8 cellular contexts compared by ENCODE assay signal in genomic region chr11:35235944-35236666, GRCh38.
DNase-seq lines count a peak whose midpoint lies in the region; ATAC-seq lines count a peak whose summit lies in the region.
"Had no signal": no experiment of that assay in that cellular context is flagged by ENCODE, and none has a peak within 500 bp of the region (broad histone marks: within the 10 kb centered on the region; RNA-seq: fewer than 3 reads in every experiment).

No MANE protein-coding gene starts in this region.

- DNase-seq in NCI-H226 (peak; percentile 41), fibroblast of gingiva (ENCODE audit: low read depth) (peak; percentile 29), medulla oblongata (ENCODE audit: extremely low spot score) (no peak), COLO668 (lab: John Stamatoyannopoulos, UW; ENCODE audit: unreplicated experiment) (no peak), NOMO-1 (lab: John Stamatoyannopoulos, UW; ENCODE audit: unreplicated experiment in 2 of 2) (no peak)
- DNase-seq in activated CD8-positive, alpha-beta memory T cell treated with anti-CD3 and anti-CD28 coated beads, Interleukin-2, amount 50 U/mL, for 1 hour (ENCODE audit: extremely low read depth): peak; percentile 62
- peak in 1 of 2 donors; percentile 64 for DNase-seq in stimulated activated effector memory CD8-positive, alpha-beta T cell treated with anti-CD3 and anti-CD28 coated beads, Interleukin-12 subunit alpha, Interleukin-12 subunit beta, amount 100 ng/mL, for 72 hours (ENCODE audit: low spot score in 2 of 2)
- DNase-seq: KG1 had no signal

- H3K4me1 Mint-ChIP-seq in stimulated activated effector memory CD8-positive, alpha-beta T cell treated with anti-CD3 and anti-CD28 coated beads, Interleukin-12 subunit alpha, Interleukin-12 subunit beta, amount 100 ng/mL, for 72 hours: peaks cover 46% of the 10 kb centered on the region

- H3K4me3 Mint-ChIP-seq in stimulated activated effector memory CD8-positive, alpha-beta T cell treated with anti-CD3 and anti-CD28 coated beads, Interleukin-12 subunit alpha, Interleukin-12 subunit beta, amount 100 ng/mL, for 72 hours: no peak overlapping the region

- H3K9me3 Mint-ChIP-seq in stimulated activated effector memory CD8-positive, alpha-beta T cell treated with anti-CD3 and anti-CD28 coated beads, Interleukin-12 subunit alpha, Interleukin-12 subunit beta, amount 100 ng/mL, for 72 hours: peaks cover 4% of the 10 kb centered on the region

- H3K27ac Mint-ChIP-seq in stimulated activated effector memory CD8-positive, alpha-beta T cell treated with anti-CD3 and anti-CD28 coated beads, Interleukin-12 subunit alpha, Interleukin-12 subunit beta, amount 100 ng/mL, for 72 hours: peak overlapping the region; percentile 16

- ATAC-seq in stimulated activated effector memory CD8-positive, alpha-beta T cell treated with anti-CD3 and anti-CD28 coated beads, Interleukin-12 subunit alpha, Interleukin-12 subunit beta, amount 100 ng/mL, for 72 hours: peak; percentile 91

- peaks cover 22% of the 10 kb centered on the region for H3K36me3 Mint-ChIP-seq in stimulated activated effector memory CD8-positive, alpha-beta T cell treated with anti-CD3 and anti-CD28 coated beads, Interleukin-12 subunit alpha, Interleukin-12 subunit beta, amount 100 ng/mL, for 72 hours

Comparison
In these comparisons a context has a peak if more than half of its experiments do, and no peak if none do; other contexts are left out.
1. DNase-seq: peak in NCI-H226 (single experiment), activated CD8-positive, alpha-beta memory T cell treated with anti-CD3 and anti-CD28 coated beads, Interleukin-2, amount 50 U/mL, for 1 hour (single experiment) and fibroblast of gingiva (single experiment); none in medulla oblongata (single experiment), COLO668 (single experiment) and NOMO-1 (0 of 2).